1 cellular context compared by ENCODE assay signal in genomic region chr16:10514369-10515055, GRCh38.
TF ChIP-seq lines count a peak whose summit lies in the region.

No MANE protein-coding gene starts in this region.

TF ChIP-seq in HepG2, 621 proteins besides CTCF, POLR2A, EP300 and RAD21 (continued from another document and continues in another):
- TF ChIP-seq NR3C1 (CRISPR knock-in tag; IDR thresholded peaks at IDR 0.05) (no peak), IKZF1 (IDR thresholded peaks at IDR 0.05) (no peak), NR1H2 (CRISPR knock-in tag; IDR thresholded peaks at IDR 0.05; ENCODE audit: borderline replicate concordance, low read depth) (no peak), MEF2D (CRISPR knock-in tag; IDR thresholded peaks at IDR 0.05) (no peak), ZFAT (CRISPR knock-in tag; conservative IDR thresholded peaks at IDR 0.05) (no peak), RERE (CRISPR knock-in tag; IDR thresholded peaks at IDR 0.05; ENCODE audit: low read depth) (no peak), TOPORS (CRISPR knock-in tag; IDR thresholded peaks at IDR 0.05) (no peak), SRSF4 (IDR thresholded peaks at IDR 0.05; ENCODE audit: low read depth, low read length, poor library complexity, severe bottlenecking) (no peak), TOE1 (CRISPR knock-in tag; IDR thresholded peaks at IDR 0.05) (no peak), CBX1 (IDR thresholded peaks at IDR 0.05; ENCODE audit: low read depth) (no peak), TP53 (CRISPR knock-in tag; conservative IDR thresholded peaks at IDR 0.05) (no peak), NFKB2 (CRISPR knock-in tag; IDR thresholded peaks at IDR 0.05; ENCODE audit: borderline replicate concordance) (no peak), JUN (CRISPR knock-in tag; IDR thresholded peaks at IDR 0.05) (no peak), ISL2 (CRISPR knock-in tag; IDR thresholded peaks at IDR 0.05) (no peak), BCL3 (CRISPR knock-in tag; IDR thresholded peaks at IDR 0.05) (no peak), NFYB (CRISPR knock-in tag; IDR thresholded peaks at IDR 0.05) (no peak), FLYWCH1 (CRISPR knock-in tag; IDR thresholded peaks at IDR 0.05) (no peak), HIC2 (CRISPR knock-in tag; IDR thresholded peaks at IDR 0.05; ENCODE audit: low read depth) (peak; percentile 55), ARNT (IDR thresholded peaks at IDR 0.05) (no peak), ZBTB40 (IDR thresholded peaks at IDR 0.05) (no peak), ZBTB40 (CRISPR knock-in tag; IDR thresholded peaks at IDR 0.05) (no peak), MAFG (CRISPR knock-in tag; IDR thresholded peaks at IDR 0.05) (no peak), NR0B2 (CRISPR knock-in tag; IDR thresholded peaks at IDR 0.05) (no peak), CREM (IDR thresholded peaks at IDR 0.05) (no peak), CREM (CRISPR knock-in tag; IDR thresholded peaks at IDR 0.05) (no peak), ZNF83 (CRISPR knock-in tag; IDR thresholded peaks at IDR 0.05; ENCODE audit: borderline replicate concordance) (no peak), PAX8 (CRISPR knock-in tag; IDR thresholded peaks at IDR 0.05; ENCODE audit: borderline replicate concordance) (no peak), TFDP2 (CRISPR knock-in tag; IDR thresholded peaks at IDR 0.05) (no peak), HDAC2 (CRISPR knock-in tag; IDR thresholded peaks at IDR 0.05) (no peak), ZNF296 (CRISPR knock-in tag; conservative IDR thresholded peaks at IDR 0.05) (no peak), ZNF710 (CRISPR knock-in tag; IDR thresholded peaks at IDR 0.05; ENCODE audit: borderline replicate concordance) (no peak), BATF2 (CRISPR knock-in tag; IDR thresholded peaks at IDR 0.05) (no peak), SRF (IDR thresholded peaks at IDR 0.05; ENCODE audit: low read depth, low read length) (no peak), NONO (IDR thresholded peaks at IDR 0.05) (no peak), NONO (CRISPR knock-in tag; conservative IDR thresholded peaks at IDR 0.05) (no peak), GATA4 (IDR thresholded peaks at IDR 0.05; ENCODE audit: borderline replicate concordance, low read depth) (no peak), TEAD3 (CRISPR knock-in tag; optimal IDR thresholded peaks at IDR 0.05; ENCODE audit: borderline replicate concordance) (peak; percentile 75), HINFP (CRISPR knock-in tag; IDR thresholded peaks at IDR 0.05; ENCODE audit: low read depth) (no peak)
